18 cellular contexts compared by ENCODE assay signal in the genomic region with DNA sequence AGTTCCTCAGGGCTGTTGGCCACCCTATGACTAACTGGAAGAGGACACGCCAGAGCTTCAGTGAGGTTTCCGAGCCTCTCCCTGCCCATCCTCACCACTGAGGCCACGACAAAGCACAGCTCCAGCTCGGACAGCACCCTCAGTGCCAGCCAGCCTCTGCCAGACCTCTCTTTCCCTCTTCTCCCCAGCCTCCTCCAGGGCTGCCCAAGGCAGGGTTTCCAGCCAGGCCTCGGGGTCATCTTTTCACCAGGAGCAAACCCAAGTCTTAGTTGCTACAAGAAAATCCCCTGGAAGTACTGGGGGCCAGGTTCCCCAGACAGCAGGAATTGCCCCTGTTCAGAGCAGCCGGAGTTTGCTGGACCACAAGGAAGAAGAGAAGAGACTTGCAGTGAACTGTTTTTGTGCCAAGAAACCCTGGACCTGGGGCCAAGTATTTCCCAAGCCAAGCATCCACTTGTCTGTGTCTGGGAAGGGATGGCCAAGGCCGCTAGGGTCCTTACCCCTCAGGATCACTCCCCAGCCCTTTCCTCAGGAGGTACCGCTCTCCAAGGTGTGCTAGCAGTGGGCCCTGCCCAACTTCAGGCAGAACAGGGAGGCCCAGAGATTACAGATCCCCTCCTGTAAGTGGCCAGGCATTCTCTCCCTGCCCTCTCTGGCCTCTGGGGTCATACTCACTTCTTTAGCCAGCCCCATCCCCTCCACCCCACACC. TPM values are rescaled to one million over a fixed set of nuclear protein-coding genes. Genes with fewer than 3 reads are reported as not detected.
DNase-seq lines count a peak whose midpoint lies in the region; ATAC-seq and TF ChIP-seq lines count a peak whose summit lies in the region.
"Had no signal": no experiment of that assay in that cellular context is flagged by ENCODE, and none has a peak within 500 bp of the region (broad histone marks: within the 10 kb centered on the region; RNA-seq: fewer than 3 reads in every experiment).

No MANE protein-coding gene starts in this region.

- intact Hi-C loops in MCF 10A (cut with micrococcal nuclease): no loop called here

- H3K4me3 Mint-ChIP-seq in MCF 10A (ENCODE audit: unreplicated experiment): no peak overlapping the region

- ATAC-seq in omental fat pad (ENCODE audit: low FRiP score) (peak; percentile 37), GM18517 (IDR thresholded peaks at IDR 0.05; ENCODE audit: unreplicated experiment) (no peak)
- ATAC-seq: sciatic nerve had no signal

- in situ Hi-C loops in G401 (cut with HindIII; ENCODE audit: low sequenced_read_pairs): no loop called here

- no peaks in the 10 kb centered on the region for H3K4me1 Mint-ChIP-seq in MCF 10A (ENCODE audit: insufficient read depth, unreplicated experiment)

- H3K27me3 Mint-ChIP-seq in MCF 10A (ENCODE audit: insufficient read depth, unreplicated experiment): no peaks in the 10 kb centered on the region

- BruUV-seq in MCF 10A (replicated peaks; lab: Mats Ljungman, UMichigan): no TSS peak

- no peaks in the 10 kb centered on the region for H3K9me3 Mint-ChIP-seq in MCF 10A (ENCODE audit: unreplicated experiment)

- CTCF ChIA-PET in MCF 10A (lab: Yijun Ruan, JAX): no interaction called here

- H3K27ac Mint-ChIP-seq in MCF 10A (ENCODE audit: low read depth, unreplicated experiment): peak overlapping the region; percentile 46

- TF ChIP-seq CTCF in MCF 10A (IDR thresholded peaks at IDR 0.05; ENCODE audit: unreplicated experiment): no peak
- TF ChIP-seq CTCF in omental fat pad (IDR thresholded peaks at IDR 0.05): no peak
- no peak for TF ChIP-seq CTCF in GM10266 (IDR thresholded peaks at IDR 0.05; ENCODE audit: control insufficient read depth, insufficient read depth, low read depth, missing control alignments)

- DNase-seq in G401 (ENCODE audit: low spot score) (peak; percentile 23), MCF 10A (ENCODE audit: unreplicated experiment) (no peak), omental fat pad (ENCODE audit: low spot score) (no peak), NAMALWA (ENCODE audit: low spot score) (no peak), GM10266 (ENCODE audit: extremely low spot score) (no peak)
- DNase-seq: activated effector memory CD4-positive, alpha-beta T cell treated with Interleukin-2 at 50 U/mL for 16 hours; cerebellar nuclear complex; COR-L47; EL; hypothalamus; kidney glomerular epithelial cell; midbrain; NCI-H1105; NCI-H69; OCI-M1; stimulated activated CD4-positive, alpha-beta T cell treated with anti-CD3 and anti-CD28 coated beads, Interleukin-2, amount 100 ng/mL, for 24 hours had no signal

- POLR2A ChIA-PET in MCF 10A (lab: Yijun Ruan, JAX): no interaction called here

- peaks cover 60% of the 10 kb centered on the region for H3K36me3 Mint-ChIP-seq in MCF 10A (ENCODE audit: insufficient read depth, unreplicated experiment)

RNA-seq across cellular contexts. Expression of gene PLAGL2, which starts 41.6 kb away (rescaled TPM):
- 1.3 and 3.6 TPM in 2 replicates for total RNA-seq in G401 (2014; rRNA removed; shearing (Covaris generic))
- total RNA-seq in MCF 10A (2022): 18.4 and 18.6 TPM in 2 replicates
- 10 to 100 TPM in 2 of 4 donors, 1 to 10 TPM in 2; 4.1 to 12.5 (median 8.1) TPM for total RNA-seq in omental fat pad

RNA-seq across cellular contexts. Expression of gene POFUT1, which starts 41.7 kb away (rescaled TPM):
- total RNA-seq in G401 (2014; rRNA removed; shearing (Covaris generic)): 26.9 and 27.4 TPM in 2 replicates
- total RNA-seq in MCF 10A (2022) (43.1 and 43.9 TPM in 2 replicates), omental fat pad (10 to 100 TPM; 23.1 to 38.0 (median 27.8) TPM)

RNA-seq across cellular contexts. Expression of gene TM9SF4, which starts 56.5 kb away (rescaled TPM):
- 8.2 and 9.7 TPM in 2 replicates for total RNA-seq in G401 (2014; rRNA removed; shearing (Covaris generic))
- total RNA-seq in MCF 10A (2022) (50.6 and 52.3 TPM in 2 replicates), omental fat pad (10 to 100 TPM; 23.3 to 32.3 (median 31.5) TPM)
